ENCODE assay signal across 12 cellular contexts in the genomic region with DNA sequence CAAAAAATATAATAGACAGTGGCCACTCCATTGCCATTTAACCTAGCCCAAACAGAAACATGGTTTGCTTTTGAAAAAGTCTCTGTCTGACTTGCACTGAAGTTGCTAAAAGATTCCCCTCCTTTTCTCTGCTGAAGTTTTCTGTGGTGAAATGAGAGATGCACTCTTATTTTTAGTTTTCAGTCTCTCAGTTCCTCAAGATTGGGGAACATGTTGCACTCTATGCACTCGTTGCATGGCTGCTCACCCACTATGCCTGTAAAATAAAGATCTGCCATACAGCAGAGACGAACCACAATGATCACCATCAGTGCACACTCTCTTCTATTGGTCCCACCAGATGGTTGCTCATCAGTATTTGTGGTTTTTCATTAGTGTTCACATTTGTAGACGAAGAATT. TPM values are rescaled to one million over a fixed set of nuclear protein-coding genes. Genes with fewer than 3 reads are reported as not detected.
DNase-seq lines count a peak whose midpoint lies in the region; ATAC-seq, FAIRE-seq and TF ChIP-seq lines count a peak whose summit lies in the region.
"Had no signal": no experiment of that assay in that cellular context is flagged by ENCODE, and none has a peak within 500 bp of the region (broad histone marks: within the 10 kb centered on the region; RNA-seq: fewer than 3 reads in every experiment).

No MANE protein-coding gene starts in this region.

- WGBS in neuronal stem cell (ENCODE audit: extremely low coverage in 2 of 2, insufficient read length in 2 of 2, insufficient replicate concordance in 1 of 2), 2 donors: no CpG with 5 or more reads among the region's 3 CpGs
- 87 to 90% (median 88%) methylated on average over 3 of the region's 3 CpGs for WGBS in heart left ventricle, 4 donors

- peak; percentile 97 for FAIRE-seq in GM18507 (lab: Jason Lieb, UNC)

- no peak overlapping the region for H3K4me3 ChIP-seq in OCI-LY1 (ENCODE audit: low read depth, low read length, poor library complexity, severe bottlenecking)
- H3K4me3 ChIP-seq in neuronal stem cell (ENCODE audit: low read length in 2 of 2): no peak overlapping the region
- no peak overlapping the region for H3K4me3 ChIP-seq in heart left ventricle
- H3K4me3 ChIP-seq: thoracic aorta had no signal

- no peak overlapping the region for H4K91ac ChIP-seq in neuronal stem cell (ENCODE audit: low read depth, low read length, poor library complexity)

- H4K8ac ChIP-seq in neuronal stem cell (ENCODE audit: low read depth, low read length): no peak overlapping the region

- DNase-seq in GM18507 (ENCODE audit: extremely low spot score, insufficient read length, low read depth) (no peak), GM20000 (ENCODE audit: low spot score) (peak; percentile 64), NCI-H2227 (lab: John Stamatoyannopoulos, UW; ENCODE audit: unreplicated experiment) (no peak), neuronal stem cell (ENCODE audit: low spot score) (no peak), HCEC 1CT (no peak), heart left ventricle (no peak)
- DNase-seq: CD4-positive, CD25-positive, alpha-beta regulatory T cell; NCI-H69; stimulated activated CD4-positive, alpha-beta T cell treated with anti-CD3 and anti-CD28 coated beads, Interleukin-2, amount 100 ng/mL, for 48 hours had no signal

- no peak overlapping the region for H3K14ac ChIP-seq in neuronal stem cell (ENCODE audit: low read length)

- H3K27ac ChIP-seq in OCI-LY1 (ENCODE audit: low read depth, low read length, poor library complexity, severe bottlenecking) (no peak overlapping the region), neuronal stem cell (replicated peaks; ENCODE audit: low read length) (no peak overlapping the region), heart left ventricle (no peak overlapping the region)

- no peak overlapping the region for H2BK5ac ChIP-seq in neuronal stem cell (ENCODE audit: low read length)

- H2BK12ac ChIP-seq in neuronal stem cell (ENCODE audit: low read length): no peak overlapping the region

- H3K9me3 ChIP-seq in OCI-LY1 (ENCODE audit: low read length) (no peaks in the 10 kb centered on the region), neuronal stem cell (replicated peaks in 1 of 2; ENCODE audit: control insufficient read depth in 2 of 2, insufficient read depth in 1 of 2, low read depth in 1 of 2, low read length in 2 of 2) (no peaks in the 10 kb centered on the region), heart left ventricle (no peaks in the 10 kb centered on the region)
- H3K9me3 ChIP-seq: thoracic aorta had no signal

- TF ChIP-seq CTCF in GM20000 (IDR thresholded peaks at IDR 0.05; ENCODE audit: extremely low read depth, missing control alignments) (no peak), OCI-LY1 (IDR thresholded peaks at IDR 0.05; ENCODE audit: low read length) (no peak), heart left ventricle (IDR thresholded peaks at IDR 0.05) (no peak)

- no peak overlapping the region for H3K4ac ChIP-seq in neuronal stem cell (ENCODE audit: low read length)

- H2BK120ac ChIP-seq in neuronal stem cell (ENCODE audit: low read depth, low read length): no peak overlapping the region

- H3K79me2 ChIP-seq in OCI-LY1 (ENCODE audit: insufficient read depth, low read length): no peaks in the 10 kb centered on the region

- no peaks in the 10 kb centered on the region for H4K20me1 ChIP-seq in OCI-LY1 (ENCODE audit: insufficient read depth, low read length)

- no peaks in the 10 kb centered on the region for H3F3A ChIP-seq in OCI-LY1 (ENCODE audit: insufficient read depth, low read length)

- no peak overlapping the region for H2BK15ac ChIP-seq in neuronal stem cell (ENCODE audit: low read length)

- H3K4me2 ChIP-seq in OCI-LY1 (ENCODE audit: low read length): no peak overlapping the region
- H3K4me2 ChIP-seq in neuronal stem cell (ENCODE audit: insufficient read depth, low read length, poor library complexity, severe bottlenecking): no peak overlapping the region

- no peak for TF ChIP-seq POLR2A in heart left ventricle (IDR thresholded peaks at IDR 0.05)

- H3K9ac ChIP-seq in OCI-LY1 (ENCODE audit: low read length) (no peak overlapping the region), neuronal stem cell (ENCODE audit: low read depth, low read length, poor library complexity) (no peak overlapping the region)

- peaks cover 12% of the 10 kb centered on the region for H3K4me1 ChIP-seq in OCI-LY1 (ENCODE audit: insufficient read depth, low read length, severe bottlenecking)
- H3K4me1 ChIP-seq in neuronal stem cell (ENCODE audit: control insufficient read depth in 2 of 2, insufficient read depth in 1 of 2, low read depth in 1 of 2, low read length in 2 of 2): peaks cover 2 to 3% of the 10 kb centered on the region in 2 donors
- H3K4me1 ChIP-seq in heart left ventricle: peaks cover 0 to 10% (median 0%) of the 10 kb centered on the region in 12 donors

- no peak overlapping the region for H3K23ac ChIP-seq in neuronal stem cell (ENCODE audit: low read depth, low read length, poor library complexity)

- intact Hi-C loops in heart left ventricle (cut with DNase I): no loop called here

- no peak overlapping the region for H2AK5ac ChIP-seq in neuronal stem cell (ENCODE audit: low read depth, low read length)

- H3K9me2 ChIP-seq in OCI-LY1 (ENCODE audit: low read depth, low read length): no peaks in the 10 kb centered on the region

- H2AFZ ChIP-seq in OCI-LY1 (ENCODE audit: low read length) (peak overlapping the region; percentile 86; the same call in 1 of the 2 replicates), neuronal stem cell (ENCODE audit: low read length) (no peak overlapping the region)

- H3K27me3 ChIP-seq in OCI-LY1 (ENCODE audit: insufficient read depth, low read length) (no peaks in the 10 kb centered on the region), neuronal stem cell (ENCODE audit: control insufficient read depth in 3 of 3, insufficient read depth in 3 of 3, low read depth in 1 of 3, low read length in 3 of 3) (no peaks in the 10 kb centered on the region), heart left ventricle (no peaks in the 10 kb centered on the region)

- H3K18ac ChIP-seq in neuronal stem cell (ENCODE audit: low read length): no peak overlapping the region

- no peaks in the 10 kb centered on the region for H3K36me3 ChIP-seq in OCI-LY1 (ENCODE audit: insufficient read depth, low read length)
- no peaks in the 10 kb centered on the region for H3K36me3 ChIP-seq in neuronal stem cell (replicated peaks in 1 of 2; ENCODE audit: control insufficient read depth in 2 of 2, insufficient read depth in 2 of 2, low read length in 2 of 2)
- no peaks in the 10 kb centered on the region for H3K36me3 ChIP-seq in heart left ventricle
- H3K36me3 ChIP-seq: thoracic aorta had no signal

- no peaks in the 10 kb centered on the region for H3K79me1 ChIP-seq in neuronal stem cell (ENCODE audit: low read depth, low read length)

- peak; percentile 97 for ATAC-seq in HG02981 (IDR thresholded peaks at IDR 0.05; ENCODE audit: unreplicated experiment)
- ATAC-seq in heart left ventricle: no peak

RNA-seq across cellular contexts. Expression of a gene that starts 13.1 kb away (rescaled TPM):
- 22.7 TPM for polyA plus RNA-seq in neuronal stem cell (2013, experiment 1 of 2)
- polyA plus RNA-seq in neuronal stem cell (2013, experiment 2 of 2): 24.3 TPM
- 10 to 100 TPM; 35.1 to 92.6 (median 68.4) TPM for total RNA-seq in heart left ventricle
- 10 to 100 TPM; 18.2 to 58.3 TPM for polyA plus RNA-seq in heart left ventricle
